Comparison of ENCODE assay signal across 12 cellular contexts in genomic region chr20:41276317-41276751, GRCh38. TPM values are rescaled to one million over a fixed set of nuclear protein-coding genes. Genes with fewer than 3 reads are reported as not detected.
DNase-seq lines count a peak whose midpoint lies in the region; ATAC-seq and TF ChIP-seq lines count a peak whose summit lies in the region.
"Had no signal": no experiment of that assay in that cellular context is flagged by ENCODE, and none has a peak within 500 bp of the region (broad histone marks: within the 10 kb centered on the region; RNA-seq: fewer than 3 reads in every experiment).

No MANE protein-coding gene starts in this region.

- H3K4me1 ChIP-seq in RWPE2 (ENCODE audit: insufficient read depth, poor library complexity, severe bottlenecking) = peaks cover 4% of the 10 kb centered on the region
- peaks cover 39 to 60% (median 50%) of the 10 kb centered on the region in 4 donors for H3K4me1 ChIP-seq in esophagus muscularis mucosa
- peaks cover 19 to 48% of the 10 kb centered on the region in 2 donors for H3K4me1 ChIP-seq in thoracic aorta (ENCODE audit: control insufficient read depth in 1 of 2, low read depth in 2 of 2)

- DNase-seq in RWPE2 (ENCODE audit: low spot score) = no peak
- no peak for DNase-seq in esophagus muscularis mucosa (ENCODE audit: extremely low spot score)
- peak; percentile 65 for DNase-seq in midbrain (lab: John Stamatoyannopoulos, UW)
- no peak for DNase-seq in thoracic aorta (ENCODE audit: low spot score)
- DNase-seq in occipital lobe (lab: John Stamatoyannopoulos, UW) = no peak
- DNase-seq in DMS53 treated with DMSO at 0.1 percent for 48 hours (lab: John Stamatoyannopoulos, UW; ENCODE audit: unreplicated experiment) = no peak
- DNase-seq in SKM-1 (lab: John Stamatoyannopoulos, UW; ENCODE audit: unreplicated experiment) = no peak
- DNase-seq: activated CD4-positive, alpha-beta T cell treated with anti-CD3 and anti-CD28 coated beads, Interleukin-2, amount 50 U/mL, for 1 hour; NCI-H524 treated with DMSO at 0.1 percent for 48 hours; stimulated activated CD4-positive, alpha-beta T cell treated with anti-CD3 and anti-CD28 coated beads, Interleukin-12 subunit alpha, Interleukin-12 subunit beta, amount 100 ng/mL, for 4 hours had no signal

- H3K36me3 ChIP-seq in RWPE2 (ENCODE audit: low read depth) = no peaks in the 10 kb centered on the region
- no peaks in the 10 kb centered on the region for H3K36me3 ChIP-seq in esophagus muscularis mucosa
- H3K36me3 ChIP-seq in thoracic aorta = no peaks in the 10 kb centered on the region

- no peak for TF ChIP-seq EP300 in esophagus muscularis mucosa (IDR thresholded peaks at IDR 0.05)

- H3K27me3 ChIP-seq in RWPE2 (ENCODE audit: insufficient read depth, poor library complexity, severe bottlenecking) (no peaks in the 10 kb centered on the region), esophagus muscularis mucosa (no peaks in the 10 kb centered on the region), thoracic aorta (replicated peaks; ENCODE audit: insufficient read depth) (no peaks in the 10 kb centered on the region)

- ATAC-seq in RWPE2 (ENCODE audit: low read depth) (peak; percentile 15; the same call in 1 of the 3 replicates), thoracic aorta (ENCODE audit: insufficient number of reproducible peaks, low FRiP score, low read depth) (no peak)
- ATAC-seq: GM12878, SK-N-SH treated with all-trans-retinoic acid at 6 μM for 48 hours had no signal

- WGBS in esophagus muscularis mucosa = 77% methylated on average over 9 of the region's 9 CpGs

- no peak for TF ChIP-seq POLR2A in esophagus muscularis mucosa (IDR thresholded peaks at IDR 0.05; ENCODE audit: low read depth)

- H3K9me3 ChIP-seq in RWPE2 (ENCODE audit: severe bottlenecking) = no peaks in the 10 kb centered on the region
- H3K9me3 ChIP-seq in esophagus muscularis mucosa = no peaks in the 10 kb centered on the region
- no peaks in the 10 kb centered on the region for H3K9me3 ChIP-seq in thoracic aorta

- TF ChIP-seq CTCF in RWPE2 (IDR thresholded peaks at IDR 0.05; ENCODE audit: poor library complexity, severe bottlenecking) (no peak), esophagus muscularis mucosa (IDR thresholded peaks at IDR 0.05) (no peak), thoracic aorta (IDR thresholded peaks at IDR 0.05) (no peak)

- no peak overlapping the region for H3K27ac ChIP-seq in RWPE2 (ENCODE audit: poor library complexity, severe bottlenecking)
- peak overlapping the region in 3 of 4 donors; percentile 20 to 51 (median 21) for H3K27ac ChIP-seq in esophagus muscularis mucosa (replicated peaks in 1 of 4)
- peak overlapping the region; percentile 74 to 84 for H3K27ac ChIP-seq in thoracic aorta

- no peak overlapping the region for H3K4me3 ChIP-seq in RWPE2 (ENCODE audit: severe bottlenecking)
- H3K4me3 ChIP-seq in esophagus muscularis mucosa = no peak overlapping the region
- H3K4me3 ChIP-seq in thoracic aorta = peak overlapping the region; percentile 29
- H3K4me3 ChIP-seq: GM12878 had no signal

- intact Hi-C loops in esophagus muscularis mucosa (cut with DNase I) = no loop called here

RNA-seq across cellular contexts. Expression of gene ZHX3, which starts 41.2 kb away (rescaled TPM):
- total RNA-seq in esophagus muscularis mucosa (100 to 1,000 TPM in 3 of 4 donors, 10 to 100 TPM in 1; 89.3 to 173 (median 156) TPM), thoracic aorta (10 to 100 TPM; 60.8 to 74.9 TPM), occipital lobe (18.9 TPM)
